In the genomic region with DNA sequence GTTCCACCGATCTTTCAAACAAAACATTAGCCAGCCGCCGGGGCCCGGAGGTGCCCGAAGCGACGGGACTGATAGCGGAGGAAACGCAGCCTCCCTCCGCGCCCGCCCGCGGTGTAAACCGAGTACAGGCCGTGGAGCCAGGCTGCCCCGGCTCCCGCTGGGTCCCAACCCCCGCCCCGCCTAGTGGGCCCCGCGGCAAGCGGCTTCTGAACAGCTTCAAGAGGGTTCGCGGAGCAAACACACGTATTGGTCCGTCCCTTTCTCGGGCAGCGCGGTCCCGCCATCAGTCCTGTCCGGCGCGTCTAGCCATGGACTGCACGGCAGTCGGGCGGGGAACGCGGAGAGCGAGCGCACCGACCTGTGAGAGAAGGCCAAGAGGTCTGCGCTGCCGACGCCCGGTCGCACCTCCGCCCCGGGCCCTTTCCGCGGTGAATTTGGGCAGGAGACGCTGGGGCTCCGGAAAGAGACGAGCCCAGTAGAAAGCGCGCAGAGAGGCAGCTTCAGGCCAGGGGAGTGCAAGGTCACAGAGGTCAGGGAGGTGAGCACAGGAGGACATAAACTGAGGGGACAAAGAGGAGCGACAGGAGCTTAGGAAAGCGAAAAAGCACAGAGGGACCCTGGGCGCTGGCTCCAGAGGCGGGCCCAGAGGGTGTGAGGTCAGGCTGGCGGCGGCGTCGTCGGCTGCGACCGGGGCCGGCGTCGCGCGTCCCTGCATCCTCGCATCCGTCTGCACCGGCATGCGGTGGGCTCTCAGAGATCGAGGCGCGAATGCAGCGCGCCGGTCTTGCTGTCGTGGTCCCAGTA, we compare ENCODE assay signal across 8 cellular contexts. TPM values are rescaled to one million over a fixed set of nuclear protein-coding genes. Genes with fewer than 3 reads are reported as not detected.
A peak's percentile ranks its signal among the peaks of the same experiment; 100 is the strongest.
DNase-seq lines count a peak whose midpoint lies in the region; TF ChIP-seq lines count a peak whose summit lies in the region.

No MANE protein-coding gene starts in this region.

- H2AFZ ChIP-seq in neural cell (ENCODE audit: low read depth, low read length), result no peak overlapping the region

- H3K9me3 ChIP-seq in CD8-positive, alpha-beta memory T cell (ENCODE audit: low read length), result no peaks in the 10 kb centered on the region
- H3K9me3 ChIP-seq in duodenal mucosa (ENCODE audit: control insufficient read depth in 1 of 2, low read length in 2 of 2) (no peaks in the 10 kb centered on the region), neural cell (ENCODE audit: low read length) (no peaks in the 10 kb centered on the region)

- peaks cover 79% of the 10 kb centered on the region for H3K27me3 ChIP-seq in CD8-positive, alpha-beta memory T cell (ENCODE audit: insufficient read depth, low read length, poor library complexity, severe bottlenecking)
- H3K27me3 ChIP-seq in duodenal mucosa (ENCODE audit: control insufficient read depth in 1 of 2, insufficient read depth in 2 of 2, low read length in 2 of 2) (peaks cover 96% of the 10 kb centered on the region in 2 donors), neural cell (ENCODE audit: insufficient read depth, low read depth, low read length) (peaks cover 99% of the 10 kb centered on the region)

- H3K4me1 ChIP-seq in CD8-positive, alpha-beta memory T cell (ENCODE audit: insufficient read depth, low read length), result peaks cover 20% of the 10 kb centered on the region
- peaks cover 18 to 19% of the 10 kb centered on the region in 2 donors for H3K4me1 ChIP-seq in duodenal mucosa (ENCODE audit: control insufficient read depth in 1 of 2, insufficient read depth in 2 of 2, low read length in 2 of 2)

- H3K9me2 ChIP-seq in neural cell (ENCODE audit: insufficient read depth, low read length), result no peaks in the 10 kb centered on the region

- H3K4me1 Mint-ChIP-seq in CD8-positive, alpha-beta memory T cell, result peaks cover 31 to 51% (median 37%) of the 10 kb centered on the region in 3 donors

- H3F3A ChIP-seq in neural cell (ENCODE audit: insufficient read depth, low read length, poor library complexity, severe bottlenecking), result no peaks in the 10 kb centered on the region

- H3K4me3 ChIP-seq in CD8-positive, alpha-beta memory T cell (ENCODE audit: low read length), result peak overlapping the region; percentile 50
- H3K4me3 ChIP-seq in duodenal mucosa (ENCODE audit: low read depth in 1 of 2, low read length in 2 of 2) (peak overlapping the region; percentile 22 to 57), neural cell (ENCODE audit: low read length) (peak overlapping the region; percentile 40)

- peak overlapping the region; percentile 77 to 92 (median 87) for H3K4me3 Mint-ChIP-seq in CD8-positive, alpha-beta memory T cell

- H3K4me2 ChIP-seq in neural cell (ENCODE audit: low read length), result no peak overlapping the region

- peak in 2 of 5 donors; percentile 13 to 22 for DNase-seq in CD8-positive, alpha-beta memory T cell
- peak; percentile 46 for DNase-seq in OCI-M1 (lab: John Stamatoyannopoulos, UW)
- no peak for DNase-seq in glomerular visceral epithelial cell (ENCODE audit: extremely low spot score)
- DNase-seq in C1 segment of cervical spinal cord (lab: John Stamatoyannopoulos, UW), result no peak
- DNase-seq in SW 1271 (lab: John Stamatoyannopoulos, UW), result no peak
- no peak for DNase-seq in SW480 (ENCODE audit: low spot score)

- no peaks in the 10 kb centered on the region for H3K9me3 Mint-ChIP-seq in CD8-positive, alpha-beta memory T cell

- TF ChIP-seq EP300 in neural cell (conservative IDR thresholded peaks at IDR 0.05; ENCODE audit: poor library complexity, severe bottlenecking), result no peak

- H4K20me1 ChIP-seq in neural cell (ENCODE audit: insufficient read depth), result no peaks in the 10 kb centered on the region

- H3K27ac Mint-ChIP-seq in CD8-positive, alpha-beta memory T cell, result peak overlapping the region in 2 of 8 donors; percentile 44 to 90

- POLR2A ChIA-PET in CD8-positive, alpha-beta memory T cell (lab: Charles Lee), result no interaction called here

- CTCF ChIA-PET in CD8-positive, alpha-beta memory T cell (lab: Charles Lee), result interaction anchor here (1.1 to 3.6 kb wide), 2 partner anchors 9 to 30 kb away, joined by 4 to 22 read pairs; no protein-coding TSS in a partner anchor

- peak overlapping the region; percentile 62 for H3K27ac ChIP-seq in CD8-positive, alpha-beta memory T cell (ENCODE audit: low read depth, low read length)
- H3K27ac ChIP-seq in duodenal mucosa (ENCODE audit: low read depth, low read length), result no peak overlapping the region
- H3K27ac ChIP-seq in neural cell (ENCODE audit: low read length), result no peak overlapping the region

- TF ChIP-seq RAD21 in neural cell (conservative IDR thresholded peaks at IDR 0.05), result no peak

- no peaks in the 10 kb centered on the region for H3K79me2 ChIP-seq in neural cell (replicated peaks; ENCODE audit: insufficient read depth, low read length)

- H3K36me3 ChIP-seq in CD8-positive, alpha-beta memory T cell (ENCODE audit: insufficient read depth, low read length), result no peaks in the 10 kb centered on the region
- H3K36me3 ChIP-seq in duodenal mucosa (ENCODE audit: control insufficient read depth in 1 of 2, insufficient read depth in 2 of 2, low read length in 2 of 2) (no peaks in the 10 kb centered on the region), neural cell (ENCODE audit: insufficient read depth, low read length) (no peaks in the 10 kb centered on the region)

- no peak for TF ChIP-seq CTCF in neural cell (IDR thresholded peaks at IDR 0.05; ENCODE audit: poor library complexity, severe bottlenecking)

- peaks cover 73 to 85% of the 10 kb centered on the region in 2 donors for H3K27me3 Mint-ChIP-seq in CD8-positive, alpha-beta memory T cell

- no peak overlapping the region for H3K9ac ChIP-seq in duodenal mucosa (ENCODE audit: low read depth in 1 of 2, low read length in 2 of 2)
- H3K9ac ChIP-seq in neural cell (ENCODE audit: low read length), result no peak overlapping the region

- H3K36me3 Mint-ChIP-seq in CD8-positive, alpha-beta memory T cell, result no peaks in the 10 kb centered on the region

TF ChIP-seq in neural cell, 6 proteins besides CTCF, POLR2A, EP300 and RAD21:
- no peak for TF ChIP-seq MXI1 (conservative IDR thresholded peaks at IDR 0.05; ENCODE audit: poor library complexity, severe bottlenecking)
- peak; percentile 100 for TF ChIP-seq EZH2 (IDR thresholded peaks at IDR 0.05; ENCODE audit: borderline replicate concordance, insufficient read depth, low read length, poor library complexity, severe bottlenecking)

RNA-seq across cellular contexts. Expression of a gene that starts 1.9 kb away (rescaled TPM):
- not detected for total RNA-seq in CD8-positive, alpha-beta memory T cell
- not detected for polyA plus RNA-seq in CD8-positive, alpha-beta memory T cell
- polyA plus RNA-seq in neural cell, result not detected in 2 replicates
- polyA minus RNA-seq in neural cell, result not detected in 2 replicates

RNA-seq across cellular contexts. Expression of a gene that starts 2.0 kb away (rescaled TPM):
- not detected for total RNA-seq in CD8-positive, alpha-beta memory T cell
- polyA plus RNA-seq in CD8-positive, alpha-beta memory T cell, result not detected
- not detected in 2 replicates for polyA plus RNA-seq in neural cell
- polyA minus RNA-seq in neural cell, result not detected in 2 replicates
